Comparison of ENCODE assay signal across 1 cellular context in genomic region chr17:12973496-12974318, GRCh38.
TF ChIP-seq lines count a peak whose summit lies in the region.

No MANE protein-coding gene starts in this region.

TF ChIP-seq in IMR-90, 13 proteins besides CTCF, POLR2A, EP300 and RAD21:
- TF ChIP-seq BHLHE40 (IDR thresholded peaks at IDR 0.05; ENCODE audit: low read depth, low read length) (no peak), FOS (IDR thresholded peaks at IDR 0.05; ENCODE audit: low read depth, low read length) (no peak), CEBPB (IDR thresholded peaks at IDR 0.05; ENCODE audit: low read depth, low read length) (no peak), MXI1 (IDR thresholded peaks at IDR 0.05; ENCODE audit: borderline replicate concordance, low read depth, low read length) (no peak), MAFK (IDR thresholded peaks at IDR 0.05; ENCODE audit: low read depth, low read length) (no peak), RFX5 (IDR thresholded peaks at IDR 0.05; ENCODE audit: low read depth, low read length) (no peak), NFE2L2 (IDR thresholded peaks at IDR 0.05; ENCODE audit: low read depth, low read length) (no peak), SMC3 (IDR thresholded peaks at IDR 0.05; ENCODE audit: low read depth, low read length) (no peak), MAZ (IDR thresholded peaks at IDR 0.05; ENCODE audit: borderline replicate concordance, low read depth, low read length) (no peak), CHD1 (IDR thresholded peaks at IDR 0.05; ENCODE audit: low read depth, low read length) (no peak), USF2 (IDR thresholded peaks at IDR 0.05; ENCODE audit: low read depth, low read length) (no peak), RCOR1 (IDR thresholded peaks at IDR 0.05; ENCODE audit: insufficient replicate concordance, low read length) (no peak)
TF ChIP-seq in IMR-90: peak in this region for 0.
